1 cellular context compared by ENCODE assay signal in genomic region chr6:160455484-160456213, GRCh38.
A peak's percentile ranks its signal among the peaks of the same experiment; 100 is the strongest.
TF ChIP-seq lines count a peak whose summit lies in the region.

No MANE protein-coding gene starts in this region.

TF ChIP-seq in HepG2, 621 proteins besides CTCF, POLR2A, EP300 and RAD21 (continued from another document and continues in another):
- TF ChIP-seq KIAA2018 (CRISPR knock-in tag; IDR thresholded peaks at IDR 0.05; ENCODE audit: borderline replicate concordance) (no peak), HMGXB4 (CRISPR knock-in tag; IDR thresholded peaks at IDR 0.05; ENCODE audit: borderline replicate concordance in 1 of 2, low read depth in 1 of 2) (peak; percentile 52 to 76; a peak in 3 of 4 replicates), ZBTB3 (CRISPR knock-in tag; IDR thresholded peaks at IDR 0.05; ENCODE audit: borderline replicate concordance, low read depth) (no peak), AKAP8 (CRISPR knock-in tag; IDR thresholded peaks at IDR 0.05) (no peak), ZXDC (CRISPR knock-in tag; IDR thresholded peaks at IDR 0.05) (no peak), ZFP37 (CRISPR knock-in tag; IDR thresholded peaks at IDR 0.05; ENCODE audit: borderline replicate concordance) (no peak), ZNF263 (CRISPR knock-in tag; IDR thresholded peaks at IDR 0.05) (no peak), ZBTB44 (CRISPR knock-in tag; IDR thresholded peaks at IDR 0.05) (no peak), SOX6 (IDR thresholded peaks at IDR 0.05) (no peak), SOX6 (CRISPR knock-in tag; IDR thresholded peaks at IDR 0.05) (peak; percentile 31; the same call in 1 of the 2 replicates), ZNF619 (CRISPR knock-in tag; IDR thresholded peaks at IDR 0.05) (0 out of 2 replicates have a peak, but pooled peaks have one; percentile 53), ZNF512 (CRISPR knock-in tag; IDR thresholded peaks at IDR 0.05) (no peak), FOXC1 (CRISPR knock-in tag; IDR thresholded peaks at IDR 0.05; ENCODE audit: borderline replicate concordance) (peak; percentile 65; the same call in 1 of the 2 replicates), SAFB2 (CRISPR knock-in tag; IDR thresholded peaks at IDR 0.05; ENCODE audit: borderline replicate concordance, low read depth) (no peak), ZNF441 (CRISPR knock-in tag; IDR thresholded peaks at IDR 0.05; ENCODE audit: borderline replicate concordance) (no peak), ZNF276 (CRISPR knock-in tag; IDR thresholded peaks at IDR 0.05; ENCODE audit: low read depth) (0 out of 2 replicates have a peak, but pooled peaks have one; percentile 64), ATRX (CRISPR knock-in tag; IDR thresholded peaks at IDR 0.05; ENCODE audit: borderline replicate concordance) (no peak), ZBTB40 (IDR thresholded peaks at IDR 0.05) (no peak), ZBTB40 (CRISPR knock-in tag; IDR thresholded peaks at IDR 0.05) (no peak)
